Comparison of ENCODE assay signal across 10 cellular contexts in genomic region chr3:126100688-126101301, GRCh38. TPM values are rescaled to one million over a fixed set of nuclear protein-coding genes. Genes with fewer than 3 reads are reported as not detected.
DNase-seq lines count a peak whose midpoint lies in the region; ATAC-seq, FAIRE-seq and TF ChIP-seq lines count a peak whose summit lies in the region.
"Had no signal": no experiment of that assay in that cellular context is flagged by ENCODE, and none has a peak within 500 bp of the region (broad histone marks: within the 10 kb centered on the region; RNA-seq: fewer than 3 reads in every experiment).

No MANE protein-coding gene starts in this region.

- peaks cover 18% of the 10 kb centered on the region for H3K9me3 Mint-ChIP-seq in astrocyte (ENCODE audit: unreplicated experiment)
- H3K9me3 Mint-ChIP-seq in CD4-positive, alpha-beta T cell: no peaks in the 10 kb centered on the region

- no peaks in the 10 kb centered on the region for H3K79me2 ChIP-seq in astrocyte (ENCODE audit: insufficient read depth, low read length)

- CTCF ChIA-PET in HEK293 (lab: Yijun Ruan, JAX): interaction anchor here (0.6 kb wide), 1 partner anchor 250 kb away, joined by 3 read pairs; no protein-coding TSS in a partner anchor
- CTCF ChIA-PET in CD4-positive, alpha-beta T cell (lab: Charles Lee): no interaction called here

- ATAC-seq in CD4-positive, alpha-beta T cell (ENCODE audit: poor library complexity): no peak

- DNase-seq in AG08395 (ENCODE audit: low spot score) (peak; percentile 63), astrocyte (ENCODE audit: low read depth) (peak; percentile 82), kidney tubule cell (ENCODE audit: low spot score) (peak; percentile 34), uterus (no peak), KBM-7 (no peak), NCI-H345 treated with DMSO at 0.1 percent for 48 hours (lab: John Stamatoyannopoulos, UW; ENCODE audit: unreplicated experiment) (no peak)
- DNase-seq in CD4-positive, alpha-beta T cell: no peak

- no peak overlapping the region for H2AFZ ChIP-seq in astrocyte (ENCODE audit: low read depth, low read length)

- H3K27ac ChIP-seq in HEK293 (ENCODE audit: extremely low read depth, low read depth, low read length): no peak overlapping the region
- H3K27ac ChIP-seq in astrocyte (ENCODE audit: low read depth, low read length): no peak overlapping the region
- H3K27ac ChIP-seq in CD4-positive, alpha-beta T cell (ENCODE audit: low read depth, low read length): no peak overlapping the region
- no peak overlapping the region for H3K27ac ChIP-seq in uterus

- no peaks in the 10 kb centered on the region for H3K27me3 ChIP-seq in astrocyte (ENCODE audit: insufficient read depth, low read length)
- no peaks in the 10 kb centered on the region for H3K27me3 ChIP-seq in CD4-positive, alpha-beta T cell (ENCODE audit: control insufficient read depth, insufficient read depth, low read length)
- H3K27me3 ChIP-seq in uterus: no peaks in the 10 kb centered on the region

- H3K9me3 ChIP-seq in HEK293 (ENCODE audit: control insufficient read depth, insufficient read depth, low read depth, low read length) (no peaks in the 10 kb centered on the region), astrocyte (ENCODE audit: insufficient read depth, low read depth, low read length) (no peaks in the 10 kb centered on the region), uterus (no peaks in the 10 kb centered on the region)
- peaks cover 19% of the 10 kb centered on the region for H3K9me3 ChIP-seq in CD4-positive, alpha-beta T cell (ENCODE audit: control insufficient read depth, low read length)

- H3K4me1 Mint-ChIP-seq in astrocyte (ENCODE audit: low read depth, unreplicated experiment): peaks cover 8% of the 10 kb centered on the region
- H3K4me1 Mint-ChIP-seq in CD4-positive, alpha-beta T cell (ENCODE audit: low read depth): no peaks in the 10 kb centered on the region

- H3K36me3 ChIP-seq in HEK293 (ENCODE audit: control insufficient read depth in 2 of 2, insufficient read depth in 1 of 2, low read length in 2 of 2): no peaks in the 10 kb centered on the region
- H3K36me3 ChIP-seq in astrocyte (ENCODE audit: insufficient read depth, low read length): no peaks in the 10 kb centered on the region
- H3K36me3 ChIP-seq in uterus: no peaks in the 10 kb centered on the region

- FAIRE-seq in astrocyte (lab: Jason Lieb, UNC): no peak

- H3K36me3 Mint-ChIP-seq in astrocyte (ENCODE audit: low read depth, unreplicated experiment): no peaks in the 10 kb centered on the region
- no peaks in the 10 kb centered on the region for H3K36me3 Mint-ChIP-seq in CD4-positive, alpha-beta T cell (ENCODE audit: low read depth)
- H3K36me3 Mint-ChIP-seq: CD4-positive, CD25-positive, alpha-beta regulatory T cell; IgD-negative memory B cell had no signal

- POLR2A ChIA-PET in HEK293 (lab: Yijun Ruan, JAX): no interaction called here
- POLR2A ChIA-PET in CD4-positive, alpha-beta T cell (lab: Charles Lee): no interaction called here

- H3K4me3 ChIP-seq in HEK293 (ENCODE audit: low read depth, low read length): no peak overlapping the region
- no peak overlapping the region for H3K4me3 ChIP-seq in astrocyte (ENCODE audit: insufficient read depth, low read depth, low read length)
- no peak overlapping the region for H3K4me3 ChIP-seq in uterus

- peaks cover 3% of the 10 kb centered on the region for H3K27me3 Mint-ChIP-seq in astrocyte (ENCODE audit: low read depth, unreplicated experiment)
- H3K27me3 Mint-ChIP-seq in CD4-positive, alpha-beta T cell: no peaks in the 10 kb centered on the region

- no peak overlapping the region for H3K4me3 Mint-ChIP-seq in astrocyte (ENCODE audit: unreplicated experiment)
- H3K4me3 Mint-ChIP-seq in CD4-positive, alpha-beta T cell: no peak overlapping the region
- H3K4me3 Mint-ChIP-seq: CD4-positive, CD25-positive, alpha-beta regulatory T cell; IgD-negative memory B cell had no signal

- H4K20me1 ChIP-seq in astrocyte (ENCODE audit: insufficient read depth, low read length): no peaks in the 10 kb centered on the region

- in situ Hi-C loops in KBM-7 (cut with MboI; ENCODE audit: low pct_unique_long_range_greater_than_20kb, low sequenced_read_pairs): no loop called here

- H3K4me2 ChIP-seq in astrocyte (ENCODE audit: low read length): no peak overlapping the region

- H3K9ac ChIP-seq in astrocyte (ENCODE audit: low read length): no peak overlapping the region

- intact Hi-C loops in CD4-positive, alpha-beta T cell (cut with DNase I, micrococcal nuclease): no loop called here
- intact Hi-C loops in uterus (cut with DNase I; ENCODE audit: low total_unique reads): no loop called here

- TF ChIP-seq CTCF in HEK293 (tag by site-specific recombination; IDR thresholded peaks at IDR 0.05) (no peak), astrocyte (IDR thresholded peaks at IDR 0.05; ENCODE audit: insufficient read depth, low read depth, low read length) (no peak), uterus (IDR thresholded peaks at IDR 0.05) (no peak)
- no peak for TF ChIP-seq CTCF in CD4-positive, alpha-beta T cell (IDR thresholded peaks at IDR 0.05)

- H3K4me1 ChIP-seq in HEK293 (ENCODE audit: control insufficient read depth, insufficient read depth, low read length): no peaks in the 10 kb centered on the region
- no peaks in the 10 kb centered on the region for H3K4me1 ChIP-seq in astrocyte (ENCODE audit: insufficient read depth, low read length)
- H3K4me1 ChIP-seq in uterus: no peaks in the 10 kb centered on the region

- no peak for TF ChIP-seq POLR2A in uterus (IDR thresholded peaks at IDR 0.05)

- H3K27ac Mint-ChIP-seq in astrocyte (ENCODE audit: unreplicated experiment): peak overlapping the region; percentile 23
- no peak overlapping the region for H3K27ac Mint-ChIP-seq in CD4-positive, alpha-beta T cell
- H3K27ac Mint-ChIP-seq: IgD-negative memory B cell had no signal

TF ChIP-seq in HEK293, 187 proteins besides CTCF, POLR2A, EP300 and RAD21:
- TF ChIP-seq SALL2 (tag by site-specific recombination; IDR thresholded peaks at IDR 0.05; ENCODE audit: borderline replicate concordance) (no peak), ZNF335 (tag by site-specific recombination; conservative IDR thresholded peaks at IDR 0.05) (no peak; the same call in 1 of the 2 replicates), ATF2 (tag by site-specific recombination; IDR thresholded peaks at IDR 0.05; ENCODE audit: low read depth) (peak; percentile 11; the same call in 1 of the 2 replicates), ZNF175 (tag by site-specific recombination; IDR thresholded peaks at IDR 0.05) (no peak), ZFP41 (tag by site-specific recombination; IDR thresholded peaks at IDR 0.05; ENCODE audit: borderline replicate concordance) (no peak), ZNF514 (tag by site-specific recombination; IDR thresholded peaks at IDR 0.05) (no peak), ZNF639 (tag by site-specific recombination; IDR thresholded peaks at IDR 0.05) (no peak), ZNF132 (tag by site-specific recombination; IDR thresholded peaks at IDR 0.05; ENCODE audit: borderline replicate concordance) (no peak), ZBTB1 (tag by site-specific recombination; IDR thresholded peaks at IDR 0.05) (no peak), ZNF140 (tag by site-specific recombination; IDR thresholded peaks at IDR 0.05) (no peak), ZIC2 (tag by site-specific recombination; IDR thresholded peaks at IDR 0.05) (0 out of 2 replicates have a peak, but pooled peaks have one; percentile 1), ZSCAN30 (tag by site-specific recombination; IDR thresholded peaks at IDR 0.05) (no peak)

RNA-seq across cellular contexts. Expression of gene SLC41A3, which starts 16.9 kb away (rescaled TPM):
- total RNA-seq in astrocyte (27.8 and 31.6 TPM in 2 replicates), uterus (10 to 100 TPM; 65.9 to 94.9 (median 77.4) TPM)
- 10 to 100 TPM; 26.5 to 29.1 TPM for total RNA-seq in CD4-positive, alpha-beta T cell

Comparison
In these comparisons a context has a peak if more than half of its experiments do, and no peak if none do; other contexts are left out.
1. DNase-seq: peak in AG08395 (single experiment), astrocyte (single experiment) and kidney tubule cell (single experiment); none in CD4-positive, alpha-beta T cell (0 of 10), uterus (0 of 2), KBM-7 (single experiment) and NCI-H345 treated with DMSO at 0.1 percent for 48 hours (single experiment).